In genomic region chr20:58907481-58908137, GRCh38 we compare ENCODE assay signal across 8 cellular contexts. TPM values are rescaled to one million over a fixed set of nuclear protein-coding genes. Genes with fewer than 3 reads are reported as not detected.
DNase-seq lines count a peak whose midpoint lies in the region; ATAC-seq lines count a peak whose summit lies in the region.

No MANE protein-coding gene starts in this region.

- no peaks in the 10 kb centered on the region for H3K9me3 Mint-ChIP-seq in activated CD4-positive, alpha-beta T cell treated with anti-CD3 and anti-CD28 coated beads, Interleukin-2, amount 10 ng/mL, durations not matched to agents 24 days and 14 days
- H3K9me3 Mint-ChIP-seq in effector memory CD8-positive, alpha-beta T cell: no peaks in the 10 kb centered on the region

- peaks cover 0 to 6% (median 0%) of the 10 kb centered on the region in 11 experiments; a peak in 1 of 22 replicates for H3K9me3 ChIP-seq in BLaER1 treated with 17β-estradiol and CSF1 and Interleukin-3, amounts not matched to agents 10 nM and 100 nM (replicated peaks in 1 of 11)

- H3K4me2 ChIP-seq in BLaER1 treated with 17β-estradiol and CSF1 and Interleukin-3, amounts not matched to agents 10 nM and 100 nM: peak overlapping the region; percentile 74 to 95 (median 89)

- intact Hi-C loops in activated CD4-positive, alpha-beta T cell treated with anti-CD3 and anti-CD28 coated beads, Interleukin-2, amount 10 ng/mL, durations not matched to agents 24 days and 14 days (cut with micrococcal nuclease): no loop called here

- peaks cover 79 to 92% (median 88%) of the 10 kb centered on the region in 11 experiments for H3K36me3 ChIP-seq in BLaER1 treated with 17β-estradiol and CSF1 and Interleukin-3, amounts not matched to agents 10 nM and 100 nM

- peaks cover 36% of the 10 kb centered on the region for H3K4me1 Mint-ChIP-seq in activated CD4-positive, alpha-beta T cell treated with anti-CD3 and anti-CD28 coated beads, Interleukin-2, amount 10 ng/mL, durations not matched to agents 24 days and 14 days
- peaks cover 47 to 57% of the 10 kb centered on the region in 2 donors for H3K4me1 Mint-ChIP-seq in effector memory CD8-positive, alpha-beta T cell (ENCODE audit: low read depth in 2 of 2)

- ATAC-seq in GM18909 (IDR thresholded peaks at IDR 0.05; ENCODE audit: poor library complexity, unreplicated experiment) (peak; percentile 86), HG03097 (IDR thresholded peaks at IDR 0.05; ENCODE audit: low FRiP score, unreplicated experiment) (peak; percentile 72)
- ATAC-seq in effector memory CD8-positive, alpha-beta T cell (replicated peaks): peak; percentile 90
- ATAC-seq in stimulated activated naive CD8-positive, alpha-beta T cell treated with anti-CD3 and anti-CD28 coated beads, Interleukin-15, Interleukin-2, amounts not matched to agents 100 U/mL and 50 U/mL, for 24 hours: peak; percentile 82

- DNase-seq in NCI-H2227 treated with DMSO at 0.1 percent for 48 hours (lab: John Stamatoyannopoulos, UW) (peak; percentile 85), midbrain (lab: John Stamatoyannopoulos, UW) (peak; percentile 81)
- DNase-seq in activated CD4-positive, alpha-beta T cell treated with anti-CD3 and anti-CD28 coated beads, Interleukin-2, amount 10 ng/mL, durations not matched to agents 24 days and 14 days: peak; percentile 84
- peak; percentile 60 to 63 (median 63) for DNase-seq in effector memory CD8-positive, alpha-beta T cell
- peak; percentile 55 for DNase-seq in stimulated activated naive CD8-positive, alpha-beta T cell treated with anti-CD3 and anti-CD28 coated beads, Interleukin-15, Interleukin-2, amounts not matched to agents 100 U/mL and 50 U/mL, for 24 hours

- peaks cover 12 to 78% (median 15%) of the 10 kb centered on the region in 11 experiments; a peak in 20 of 22 replicates for H4K20me1 ChIP-seq in BLaER1 treated with 17β-estradiol and CSF1 and Interleukin-3, amounts not matched to agents 10 nM and 100 nM

- peaks cover 82% of the 10 kb centered on the region for H3K36me3 Mint-ChIP-seq in activated CD4-positive, alpha-beta T cell treated with anti-CD3 and anti-CD28 coated beads, Interleukin-2, amount 10 ng/mL, durations not matched to agents 24 days and 14 days (ENCODE audit: low read depth)
- peaks cover 95% of the 10 kb centered on the region for H3K36me3 Mint-ChIP-seq in effector memory CD8-positive, alpha-beta T cell (ENCODE audit: insufficient read depth)

- peak overlapping the region; percentile 28 to 65 (median 50); a peak in 19 of 20 replicates for H3K4me3 ChIP-seq in BLaER1 treated with 17β-estradiol and CSF1 and Interleukin-3, amounts not matched to agents 10 nM and 100 nM

- peaks cover 76 to 95% (median 91%) of the 10 kb centered on the region in 10 experiments for H3K4me1 ChIP-seq in BLaER1 treated with 17β-estradiol and CSF1 and Interleukin-3, amounts not matched to agents 10 nM and 100 nM

- H3K27ac Mint-ChIP-seq in activated CD4-positive, alpha-beta T cell treated with anti-CD3 and anti-CD28 coated beads, Interleukin-2, amount 10 ng/mL, durations not matched to agents 24 days and 14 days: peak overlapping the region; percentile 91
- peak overlapping the region; percentile 88 to 94 for H3K27ac Mint-ChIP-seq in effector memory CD8-positive, alpha-beta T cell

- peak overlapping the region; percentile 94 to 99 (median 97) for H3K27ac ChIP-seq in BLaER1 treated with 17β-estradiol and CSF1 and Interleukin-3, amounts not matched to agents 10 nM and 100 nM

- peak overlapping the region; percentile 86 to 95 (median 88) for H3K9ac ChIP-seq in BLaER1 treated with 17β-estradiol and CSF1 and Interleukin-3, amounts not matched to agents 10 nM and 100 nM

- H3K27me3 ChIP-seq in BLaER1 treated with 17β-estradiol and CSF1 and Interleukin-3, amounts not matched to agents 10 nM and 100 nM: no peaks in the 10 kb centered on the region

- no peaks in the 10 kb centered on the region for H3K27me3 Mint-ChIP-seq in activated CD4-positive, alpha-beta T cell treated with anti-CD3 and anti-CD28 coated beads, Interleukin-2, amount 10 ng/mL, durations not matched to agents 24 days and 14 days
- no peaks in the 10 kb centered on the region for H3K27me3 Mint-ChIP-seq in effector memory CD8-positive, alpha-beta T cell

- peak overlapping the region; percentile 77 for H3K4me3 Mint-ChIP-seq in activated CD4-positive, alpha-beta T cell treated with anti-CD3 and anti-CD28 coated beads, Interleukin-2, amount 10 ng/mL, durations not matched to agents 24 days and 14 days
- H3K4me3 Mint-ChIP-seq in effector memory CD8-positive, alpha-beta T cell: peak overlapping the region; percentile 52 to 82

RNA-seq across cellular contexts. Expression of gene GNAS, which starts 55.1 kb away (rescaled TPM):
- 500 and 523 TPM in 2 replicates for total RNA-seq in activated CD4-positive, alpha-beta T cell treated with anti-CD3 and anti-CD28 coated beads, Interleukin-2, amount 10 ng/mL, durations not matched to agents 24 days and 14 days

RNA-seq across cellular contexts. Expression of gene GNAS-AS1, which starts 56.9 kb away (rescaled TPM):
- 0.64 and 1.6 TPM in 2 replicates for total RNA-seq in activated CD4-positive, alpha-beta T cell treated with anti-CD3 and anti-CD28 coated beads, Interleukin-2, amount 10 ng/mL, durations not matched to agents 24 days and 14 days

Comparison
In these comparisons a context has a peak if more than half of its experiments do, and no peak if none do; other contexts are left out.
1. Peak in every context shown above with its lines: DNase-seq, ATAC-seq, H3K4me3 ChIP-seq and H3K27ac ChIP-seq.